29 cellular contexts compared by ENCODE assay signal in the genomic region with DNA sequence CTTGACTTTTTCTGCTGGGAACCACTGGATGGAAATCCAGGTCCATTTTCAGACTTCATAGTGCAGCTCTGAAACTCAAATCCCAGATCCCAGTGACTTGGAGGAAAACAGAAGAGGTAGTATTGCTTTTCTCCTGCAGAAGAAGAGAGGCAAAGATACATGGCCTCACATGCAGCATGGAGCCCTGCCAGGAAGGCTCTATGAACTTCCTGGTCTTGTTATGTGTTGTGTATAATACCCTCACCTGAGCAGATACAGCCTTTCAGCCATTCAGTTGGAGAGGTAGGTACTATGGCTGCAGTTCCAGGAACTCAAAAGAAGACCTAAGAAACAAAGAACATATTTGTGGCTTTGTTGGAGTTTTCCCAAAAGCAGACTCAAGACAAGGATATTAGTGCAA.
"Had no signal": no experiment of that assay in that cellular context is flagged by ENCODE, and none has a peak within 500 bp of the region (broad histone marks: within the 10 kb centered on the region; RNA-seq: fewer than 3 reads in every experiment).

No MANE protein-coding gene starts in this region.

- DNase-seq: cortex of kidney; effector memory CD8-positive, alpha-beta T cell; erythroblast; esophagus squamous epithelium; foreskin melanocyte; glutamatergic neuron; heart right ventricle; hypothalamus; immature natural killer cell; islet precursor cell; kidney glomerular epithelial cell; left ventricle myocardium superior; naive thymus-derived CD4-positive, alpha-beta T cell; nucleus accumbens; ovary; posterior cingulate gyrus; psoas muscle; right cardiac atrium; sigmoid colon; spleen; stimulated activated CD4-positive, alpha-beta T cell treated with anti-CD3 and anti-CD28 coated beads, Interleukin-4, amount 100 ng/mL, for 4 hours; stimulated activated naive CD8-positive, alpha-beta T cell treated with anti-CD3 and anti-CD28 coated beads, Interleukin-15, Interleukin-2, amounts not matched to agents 100 U/mL and 50 U/mL, for 24 hours; upper lobe of right lung had no signal

- FAIRE-seq: endometrium had no signal

- H3K4me3 ChIP-seq: esophagus squamous epithelium, heart right ventricle, lung, ovary, psoas muscle, sigmoid colon, spleen, thoracic aorta, tibial nerve, upper lobe of right lung, vagina had no signal

- H3K27me3 ChIP-seq: esophagus squamous epithelium, heart right ventricle, ovary, sigmoid colon, spleen, tibial nerve, upper lobe of right lung, vagina had no signal

- H3K27ac ChIP-seq: esophagus squamous epithelium, heart right ventricle, ovary, psoas muscle, sigmoid colon, spleen, thoracic aorta, tibial nerve, upper lobe of right lung, vagina had no signal

- H3K4me1 ChIP-seq: esophagus squamous epithelium, heart right ventricle, psoas muscle, sigmoid colon, spleen, tibial nerve, upper lobe of right lung, vagina had no signal

- H3K9me3 ChIP-seq: esophagus squamous epithelium, heart right ventricle, ovary, psoas muscle, sigmoid colon, spleen, thoracic aorta, tibial nerve, upper lobe of right lung, vagina had no signal

- ATAC-seq: effector memory CD8-positive, alpha-beta T cell; heart right ventricle; left ventricle myocardium superior; naive thymus-derived CD4-positive, alpha-beta T cell; psoas muscle; right cardiac atrium; stimulated activated memory B cell treated with anti-CD40 and anti-IgM and Interleukin-4, amounts not matched to agents 10 μg/mL and 1 μg/mL and 100 μg/mL, for 72 hours; stimulated activated naive CD8-positive, alpha-beta T cell treated with anti-CD3 and anti-CD28 coated beads, Interleukin-15, Interleukin-2, amounts not matched to agents 100 U/mL and 50 U/mL, for 24 hours; upper lobe of right lung had no signal

- H3K36me3 ChIP-seq: esophagus squamous epithelium, heart right ventricle, ovary, sigmoid colon, spleen, thoracic aorta, tibial nerve, upper lobe of right lung, vagina had no signal
